ENCODE assay signal across 1 cellular context in the genomic region with DNA sequence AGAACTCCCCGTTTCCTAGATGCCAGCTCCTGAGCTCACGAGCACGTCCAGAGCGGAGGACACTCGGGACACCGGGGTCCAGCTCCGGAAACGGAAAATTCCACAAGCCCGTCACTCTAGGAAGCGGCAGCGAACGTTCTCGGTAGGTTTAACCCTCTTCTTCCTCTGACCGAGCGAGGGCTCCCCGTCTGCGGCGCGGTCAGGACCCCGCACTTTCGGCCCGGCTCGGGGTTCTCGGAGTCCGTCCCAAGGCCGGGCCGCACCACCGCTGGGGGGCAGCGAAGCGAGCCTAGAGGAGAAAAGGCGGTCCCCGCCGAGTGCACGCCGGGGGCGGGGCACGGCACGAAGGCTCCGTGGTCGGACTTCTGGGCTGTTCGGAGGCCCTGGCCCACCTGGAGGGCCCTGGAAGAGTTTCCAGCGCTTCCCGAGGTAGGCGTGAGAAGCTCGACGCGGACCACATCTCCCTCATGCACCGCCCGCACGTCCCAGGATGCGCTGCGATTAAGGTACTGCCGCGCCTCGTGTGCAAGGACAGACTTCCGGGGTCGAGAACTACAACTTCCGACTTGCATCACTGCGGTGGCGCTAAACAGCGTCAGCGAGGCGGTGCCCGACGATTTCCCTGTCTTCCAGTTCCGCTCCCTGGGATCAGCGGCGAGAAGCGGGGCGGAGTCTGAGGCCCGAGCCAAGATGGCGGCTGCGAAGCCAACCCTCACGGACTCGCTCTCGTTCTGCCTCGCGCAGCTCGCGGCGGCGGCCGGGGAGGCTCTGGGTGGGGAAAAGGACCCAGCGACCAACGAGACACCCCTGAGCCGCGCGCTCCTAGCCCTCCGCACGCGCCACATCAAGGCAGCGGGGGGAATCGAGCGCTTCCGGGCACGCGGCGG.
TF ChIP-seq lines count a peak whose summit lies in the region.

ARMC5 (plus strand) TSS at position 667 of the 887 bp plus-strand sequence; CDS start at position 691, 24 bp downstream.

TF ChIP-seq in H1, 55 proteins besides CTCF, POLR2A, EP300 and RAD21:
- TF ChIP-seq TAF7 (optimal IDR thresholded peaks at IDR 0.05; ENCODE audit: borderline replicate concordance, low read depth, low read length) (peak; percentile 92), GTF2F1 (IDR thresholded peaks at IDR 0.05; ENCODE audit: borderline replicate concordance, low read depth, low read length) (no peak; the same call in 1 of the 2 replicates), FOSL1 (IDR thresholded peaks at IDR 0.05; ENCODE audit: insufficient read depth, low read depth, low read length) (no peak), SUZ12 (IDR thresholded peaks at IDR 0.05; ENCODE audit: low read length) (no peak), SP4 (IDR thresholded peaks at IDR 0.05; ENCODE audit: low read length) (peak; percentile 76; the same call in 1 of the 2 replicates), CTBP2 (IDR thresholded peaks at IDR 0.05; ENCODE audit: borderline replicate concordance, insufficient read depth, insufficient read length, low read length) (no peak), RNF2 (IDR thresholded peaks at IDR 0.05; ENCODE audit: borderline replicate concordance, low read depth, low read length, missing control alignments, poor library complexity, severe bottlenecking) (no peak), NRF1 (IDR thresholded peaks at IDR 0.05; ENCODE audit: low read depth, low read length) (no peak), POLR2AphosphoS5 (IDR thresholded peaks at IDR 0.05; ENCODE audit: low read depth, low read length) (peak; percentile 92), SIN3A (conservative IDR thresholded peaks at IDR 0.05 in 1 of 2, IDR thresholded peaks at IDR 0.05 in 1 of 2; ENCODE audit: low read depth in 1 of 2, low read length in 2 of 2) (peak; percentile 59 to 90; a peak in 2 of 4 replicates), CEBPB (IDR thresholded peaks at IDR 0.05; ENCODE audit: low read depth, low read length) (peak; percentile 64; the same call in 1 of the 2 replicates), CBX8 (IDR thresholded peaks at IDR 0.05; ENCODE audit: borderline replicate concordance, low read depth, low read length) (no peak), CBX5 (IDR thresholded peaks at IDR 0.05; ENCODE audit: low read depth, low read length) (no peak), GABPA (IDR thresholded peaks at IDR 0.05; ENCODE audit: borderline replicate concordance, insufficient read depth, low read length) (no peak), EZH2 (IDR thresholded peaks at IDR 0.05; ENCODE audit: low read depth, low read length, severe bottlenecking) (no peak), KDM5A (IDR thresholded peaks at IDR 0.05; ENCODE audit: low read length) (peak; percentile 45; the same call in 1 of the 2 replicates), JUND (IDR thresholded peaks at IDR 0.05; ENCODE audit: low read length) (no peak), PHF8 (conservative IDR thresholded peaks at IDR 0.05; ENCODE audit: low read depth, low read length) (peak; percentile 100), TCF12 (IDR thresholded peaks at IDR 0.05; ENCODE audit: low read depth, low read length) (no peak), HDAC6 (IDR thresholded peaks at IDR 0.05; ENCODE audit: low read depth, low read length) (no peak), CREB1 (IDR thresholded peaks at IDR 0.05) (peak; percentile 96), HDAC2 (IDR thresholded peaks at IDR 0.05; ENCODE audit: borderline replicate concordance in 1 of 2, low read depth in 2 of 2, low read length in 2 of 2) (0 out of 4 replicates have a peak, but pooled peaks of 1 of the 2 experiments have one; percentile 88), USF2 (IDR thresholded peaks at IDR 0.05; ENCODE audit: low read length) (no peak), BACH1 (IDR thresholded peaks at IDR 0.05; ENCODE audit: low read length) (no peak), TEAD4 (IDR thresholded peaks at IDR 0.05; ENCODE audit: low read depth, low read length) (no peak), RXRA (IDR thresholded peaks at IDR 0.05; ENCODE audit: insufficient read depth, low read depth, low read length) (no peak), KDM4A (IDR thresholded peaks at IDR 0.05; ENCODE audit: low read depth, low read length, severe bottlenecking) (peak; percentile 99), BCL11A (IDR thresholded peaks at IDR 0.05; ENCODE audit: low read depth in 2 of 2, low read length in 2 of 2) (no peak), SAP30 (IDR thresholded peaks at IDR 0.05; ENCODE audit: insufficient read depth, insufficient replicate concordance, low read length) (peak; percentile 35), JUN (IDR thresholded peaks at IDR 0.05; ENCODE audit: low read depth, low read length) (no peak), TBP (IDR thresholded peaks at IDR 0.05; ENCODE audit: low read depth, low read length) (peak; percentile 90), BRCA1 (IDR thresholded peaks at IDR 0.05; ENCODE audit: low read depth, low read length) (no peak), TAF1 (IDR thresholded peaks at IDR 0.05; ENCODE audit: low read depth, low read length) (peak; percentile 98), RBBP5 (IDR thresholded peaks at IDR 0.05; ENCODE audit: borderline replicate concordance, low read depth, low read length) (peak; percentile 90), EGR1 (IDR thresholded peaks at IDR 0.05; ENCODE audit: borderline replicate concordance, low read depth, low read length) (no peak), SP1 (IDR thresholded peaks at IDR 0.05; ENCODE audit: low read depth, low read length) (no peak; the same call in 1 of the 2 replicates), YY1 (IDR thresholded peaks at IDR 0.05; ENCODE audit: low read depth, low read length) (peak; percentile 98), KDM1A (IDR thresholded peaks at IDR 0.05; ENCODE audit: borderline replicate concordance, low read length) (no peak), SIX5 (IDR thresholded peaks at IDR 0.05; ENCODE audit: low read depth, low read length) (peak; percentile 68), ASH2L (IDR thresholded peaks at IDR 0.05; ENCODE audit: low read length) (peak; percentile 72), ZNF274 (IDR thresholded peaks at IDR 0.05; ENCODE audit: borderline replicate concordance, extremely low read depth, low read length) (no peak)
- TF ChIP-seq, protein P1, sequence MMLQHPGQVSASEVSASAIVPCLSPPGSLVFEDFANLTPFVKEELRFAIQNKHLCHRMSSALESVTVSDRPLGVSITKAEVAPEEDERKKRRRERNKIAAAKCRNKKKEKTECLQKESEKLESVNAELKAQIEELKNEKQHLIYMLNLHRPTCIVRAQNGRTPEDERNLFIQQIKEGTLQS (IDR thresholded peaks at IDR 0.05; ENCODE audit: insufficient read depth, low read depth, low read length) = peak; percentile 67; the same call in 1 of the 2 replicates
- TF ChIP-seq, protein P2, sequence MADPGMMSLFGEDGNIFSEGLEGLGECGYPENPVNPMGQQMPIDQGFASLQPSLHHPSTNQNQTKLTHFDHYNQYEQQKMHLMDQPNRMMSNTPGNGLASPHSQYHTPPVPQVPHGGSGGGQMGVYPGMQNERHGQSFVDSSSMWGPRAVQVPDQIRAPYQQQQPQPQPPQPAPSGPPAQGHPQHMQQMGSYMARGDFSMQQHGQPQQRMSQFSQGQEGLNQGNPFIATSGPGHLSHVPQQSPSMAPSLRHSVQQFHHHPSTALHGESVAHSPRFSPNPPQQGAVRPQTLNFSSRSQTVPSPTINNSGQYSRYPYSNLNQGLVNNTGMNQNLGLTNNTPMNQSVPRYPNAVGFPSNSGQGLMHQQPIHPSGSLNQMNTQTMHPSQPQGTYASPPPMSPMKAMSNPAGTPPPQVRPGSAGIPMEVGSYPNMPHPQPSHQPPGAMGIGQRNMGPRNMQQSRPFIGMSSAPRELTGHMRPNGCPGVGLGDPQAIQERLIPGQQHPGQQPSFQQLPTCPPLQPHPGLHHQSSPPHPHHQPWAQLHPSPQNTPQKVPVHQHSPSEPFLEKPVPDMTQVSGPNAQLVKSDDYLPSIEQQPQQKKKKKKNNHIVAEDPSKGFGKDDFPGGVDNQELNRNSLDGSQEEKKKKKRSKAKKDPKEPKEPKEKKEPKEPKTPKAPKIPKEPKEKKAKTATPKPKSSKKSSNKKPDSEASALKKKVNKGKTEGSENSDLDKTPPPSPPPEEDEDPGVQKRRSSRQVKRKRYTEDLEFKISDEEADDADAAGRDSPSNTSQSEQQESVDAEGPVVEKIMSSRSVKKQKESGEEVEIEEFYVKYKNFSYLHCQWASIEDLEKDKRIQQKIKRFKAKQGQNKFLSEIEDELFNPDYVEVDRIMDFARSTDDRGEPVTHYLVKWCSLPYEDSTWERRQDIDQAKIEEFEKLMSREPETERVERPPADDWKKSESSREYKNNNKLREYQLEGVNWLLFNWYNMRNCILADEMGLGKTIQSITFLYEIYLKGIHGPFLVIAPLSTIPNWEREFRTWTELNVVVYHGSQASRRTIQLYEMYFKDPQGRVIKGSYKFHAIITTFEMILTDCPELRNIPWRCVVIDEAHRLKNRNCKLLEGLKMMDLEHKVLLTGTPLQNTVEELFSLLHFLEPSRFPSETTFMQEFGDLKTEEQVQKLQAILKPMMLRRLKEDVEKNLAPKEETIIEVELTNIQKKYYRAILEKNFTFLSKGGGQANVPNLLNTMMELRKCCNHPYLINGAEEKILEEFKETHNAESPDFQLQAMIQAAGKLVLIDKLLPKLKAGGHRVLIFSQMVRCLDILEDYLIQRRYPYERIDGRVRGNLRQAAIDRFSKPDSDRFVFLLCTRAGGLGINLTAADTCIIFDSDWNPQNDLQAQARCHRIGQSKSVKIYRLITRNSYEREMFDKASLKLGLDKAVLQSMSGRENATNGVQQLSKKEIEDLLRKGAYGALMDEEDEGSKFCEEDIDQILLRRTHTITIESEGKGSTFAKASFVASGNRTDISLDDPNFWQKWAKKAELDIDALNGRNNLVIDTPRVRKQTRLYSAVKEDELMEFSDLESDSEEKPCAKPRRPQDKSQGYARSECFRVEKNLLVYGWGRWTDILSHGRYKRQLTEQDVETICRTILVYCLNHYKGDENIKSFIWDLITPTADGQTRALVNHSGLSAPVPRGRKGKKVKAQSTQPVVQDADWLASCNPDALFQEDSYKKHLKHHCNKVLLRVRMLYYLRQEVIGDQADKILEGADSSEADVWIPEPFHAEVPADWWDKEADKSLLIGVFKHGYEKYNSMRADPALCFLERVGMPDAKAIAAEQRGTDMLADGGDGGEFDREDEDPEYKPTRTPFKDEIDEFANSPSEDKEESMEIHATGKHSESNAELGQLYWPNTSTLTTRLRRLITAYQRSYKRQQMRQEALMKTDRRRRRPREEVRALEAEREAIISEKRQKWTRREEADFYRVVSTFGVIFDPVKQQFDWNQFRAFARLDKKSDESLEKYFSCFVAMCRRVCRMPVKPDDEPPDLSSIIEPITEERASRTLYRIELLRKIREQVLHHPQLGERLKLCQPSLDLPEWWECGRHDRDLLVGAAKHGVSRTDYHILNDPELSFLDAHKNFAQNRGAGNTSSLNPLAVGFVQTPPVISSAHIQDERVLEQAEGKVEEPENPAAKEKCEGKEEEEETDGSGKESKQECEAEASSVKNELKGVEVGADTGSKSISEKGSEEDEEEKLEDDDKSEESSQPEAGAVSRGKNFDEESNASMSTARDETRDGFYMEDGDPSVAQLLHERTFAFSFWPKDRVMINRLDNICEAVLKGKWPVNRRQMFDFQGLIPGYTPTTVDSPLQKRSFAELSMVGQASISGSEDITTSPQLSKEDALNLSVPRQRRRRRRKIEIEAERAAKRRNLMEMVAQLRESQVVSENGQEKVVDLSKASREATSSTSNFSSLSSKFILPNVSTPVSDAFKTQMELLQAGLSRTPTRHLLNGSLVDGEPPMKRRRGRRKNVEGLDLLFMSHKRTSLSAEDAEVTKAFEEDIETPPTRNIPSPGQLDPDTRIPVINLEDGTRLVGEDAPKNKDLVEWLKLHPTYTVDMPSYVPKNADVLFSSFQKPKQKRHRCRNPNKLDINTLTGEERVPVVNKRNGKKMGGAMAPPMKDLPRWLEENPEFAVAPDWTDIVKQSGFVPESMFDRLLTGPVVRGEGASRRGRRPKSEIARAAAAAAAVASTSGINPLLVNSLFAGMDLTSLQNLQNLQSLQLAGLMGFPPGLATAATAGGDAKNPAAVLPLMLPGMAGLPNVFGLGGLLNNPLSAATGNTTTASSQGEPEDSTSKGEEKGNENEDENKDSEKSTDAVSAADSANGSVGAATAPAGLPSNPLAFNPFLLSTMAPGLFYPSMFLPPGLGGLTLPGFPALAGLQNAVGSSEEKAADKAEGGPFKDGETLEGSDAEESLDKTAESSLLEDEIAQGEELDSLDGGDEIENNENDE (IDR thresholded peaks at IDR 0.05; ENCODE audit: insufficient replicate concordance, low read length) = no peak
- TF ChIP-seq, protein P3, sequence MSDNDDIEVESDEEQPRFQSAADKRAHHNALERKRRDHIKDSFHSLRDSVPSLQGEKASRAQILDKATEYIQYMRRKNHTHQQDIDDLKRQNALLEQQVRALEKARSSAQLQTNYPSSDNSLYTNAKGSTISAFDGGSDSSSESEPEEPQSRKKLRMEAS (IDR thresholded peaks at IDR 0.05) = peak; percentile 96
- TF ChIP-seq, protein P4, sequence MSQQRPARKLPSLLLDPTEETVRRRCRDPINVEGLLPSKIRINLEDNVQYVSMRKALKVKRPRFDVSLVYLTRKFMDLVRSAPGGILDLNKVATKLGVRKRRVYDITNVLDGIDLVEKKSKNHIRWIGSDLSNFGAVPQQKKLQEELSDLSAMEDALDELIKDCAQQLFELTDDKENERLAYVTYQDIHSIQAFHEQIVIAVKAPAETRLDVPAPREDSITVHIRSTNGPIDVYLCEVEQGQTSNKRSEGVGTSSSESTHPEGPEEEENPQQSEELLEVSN (IDR thresholded peaks at IDR 0.05) = peak; percentile 92
